ENCODE assay signal across 8 cellular contexts in genomic region chr16:56729351-56729735, GRCh38.
DNase-seq lines count a peak whose midpoint lies in the region; ATAC-seq and TF ChIP-seq lines count a peak whose summit lies in the region.

No MANE protein-coding gene starts in this region.

- no peak for TF ChIP-seq CTCF in AG09309 (IDR thresholded peaks at IDR 0.05; ENCODE audit: control insufficient read depth, insufficient read depth, low read depth, low read length, missing control alignments)
- TF ChIP-seq CTCF in LNCaP clone FGC (IDR thresholded peaks at IDR 0.05; ENCODE audit: control insufficient read depth, extremely low read depth, insufficient read depth): no peak
- no peak for TF ChIP-seq CTCF in coronary artery (IDR thresholded peaks at IDR 0.05)

- H3K9ac ChIP-seq in muscle layer of colon (ENCODE audit: low read length): peak overlapping the region; percentile 79

- H3K27ac ChIP-seq in coronary artery (peak overlapping the region; percentile 74 to 82), muscle layer of colon (ENCODE audit: low read depth, low read length) (peak overlapping the region; percentile 55)

- H3K4me3 ChIP-seq in AG09309 (ENCODE audit: control insufficient read depth, low read depth, low read length) (peak overlapping the region; percentile 88), LNCaP clone FGC (ENCODE audit: low read depth, low read length) (peak overlapping the region; percentile 97), coronary artery (peak overlapping the region; percentile 87), muscle layer of colon (ENCODE audit: low read depth in 1 of 2, low read length in 2 of 2) (peak overlapping the region; percentile 71 to 86)

- peaks cover 6% of the 10 kb centered on the region for H3K4me1 ChIP-seq in muscle layer of colon (ENCODE audit: insufficient read depth, low read length)

- DNase-seq in AG09309 (ENCODE audit: low read depth) (no peak), LNCaP clone FGC (ENCODE audit: low read depth) (no peak), coronary artery (ENCODE audit: low spot score) (no peak), HuH-7 (ENCODE audit: low spot score) (no peak), DMS114 treated with DMSO at 0.1 percent for 48 hours (lab: John Stamatoyannopoulos, UW; ENCODE audit: unreplicated experiment) (no peak), NK-92 (lab: John Stamatoyannopoulos, UW; ENCODE audit: unreplicated experiment) (no peak)

- H3K36me3 ChIP-seq in muscle layer of colon (ENCODE audit: insufficient read depth, low read length): no peaks in the 10 kb centered on the region

- H3K9me3 ChIP-seq in muscle layer of colon (ENCODE audit: low read length): no peaks in the 10 kb centered on the region

- H3K27me3 ChIP-seq in muscle layer of colon (ENCODE audit: control insufficient read depth in 1 of 2, insufficient read depth in 2 of 2, low read length in 2 of 2): no peaks in the 10 kb centered on the region

- no peak for ATAC-seq in GM21825 (IDR thresholded peaks at IDR 0.05; ENCODE audit: unreplicated experiment)
